16 cellular contexts compared by ENCODE assay signal in genomic region chr14:54944737-54945391, GRCh38. TPM values are rescaled to one million over a fixed set of nuclear protein-coding genes. Genes with fewer than 3 reads are reported as not detected.
DNase-seq lines count a peak whose midpoint lies in the region; ATAC-seq and TF ChIP-seq lines count a peak whose summit lies in the region.
"Had no signal": no experiment of that assay in that cellular context is flagged by ENCODE, and none has a peak within 500 bp of the region (broad histone marks: within the 10 kb centered on the region; RNA-seq: fewer than 3 reads in every experiment).

No MANE protein-coding gene starts in this region.

- POLR2A ChIA-PET in WTC11 (lab: Charles Lee), result no interaction called here

- H3K4me3 ChIP-seq in liver (ENCODE audit: low read depth in 1 of 3, low read length in 3 of 3) (no peak overlapping the region), upper lobe of right lung (no peak overlapping the region)

- ATAC-seq in WTC11 (no peak), upper lobe of right lung (no peak), GM21360 (IDR thresholded peaks at IDR 0.05; ENCODE audit: unreplicated experiment) (no peak), HG02678 (IDR thresholded peaks at IDR 0.05; ENCODE audit: unreplicated experiment) (no peak)
- ATAC-seq: HCT116 had no signal

- CTCF ChIA-PET in WTC11 (lab: Charles Lee), result interaction anchor here (0.5 kb wide), 1 partner anchor 456 kb away, joined by 3 read pairs; the partner anchor contains the start of gene GMFB

- H3K9me3 ChIP-seq in liver (ENCODE audit: control insufficient read depth in 4 of 4, low read length in 3 of 4), result no peaks in the 10 kb centered on the region
- H3K9me3 ChIP-seq in upper lobe of right lung, result no peaks in the 10 kb centered on the region
- H3K9me3 ChIP-seq: Caco-2 had no signal

- H3K27ac Mint-ChIP-seq in WTC11, result peak overlapping the region; percentile 11; the same call in 1 of the 2 replicates
- H3K27ac Mint-ChIP-seq in glutamatergic neuron (ENCODE audit: unreplicated experiment), result peak overlapping the region; percentile 2
- H3K27ac Mint-ChIP-seq: CD4-positive, alpha-beta T cell had no signal

- H3K27me3 Mint-ChIP-seq in WTC11 (ENCODE audit: low read depth), result no peaks in the 10 kb centered on the region; the same call in 1 of the 2 replicates
- H3K27me3 Mint-ChIP-seq in glutamatergic neuron (ENCODE audit: unreplicated experiment), result no peaks in the 10 kb centered on the region
- H3K27me3 Mint-ChIP-seq: CD4-positive, alpha-beta T cell had no signal

- peaks cover 0 to 8% (median 3%) of the 10 kb centered on the region in 4 donors for H3K4me1 ChIP-seq in liver (ENCODE audit: control insufficient read depth in 4 of 4, insufficient read depth in 4 of 4, low read length in 3 of 4)
- no peaks in the 10 kb centered on the region for H3K4me1 ChIP-seq in upper lobe of right lung
- H3K4me1 ChIP-seq: Caco-2 had no signal

- DNase-seq in WTC11 (ENCODE audit: low spot score), result no peak
- no peak for DNase-seq in glutamatergic neuron
- DNase-seq in renal cortical epithelial cell (ENCODE audit: low read depth), result peak; percentile 48
- no peak for DNase-seq in upper lobe of right lung
- DNase-seq in head of caudate nucleus, result no peak
- DNase-seq: ACHN; AML-193; Caco-2; CD4-positive, alpha-beta T cell; GOT3; H7 had no signal

- H3K9me3 Mint-ChIP-seq in WTC11 (peaks cover 12% of the 10 kb centered on the region), glutamatergic neuron (ENCODE audit: unreplicated experiment) (peaks cover under 1% of the 10 kb centered on the region)
- H3K9me3 Mint-ChIP-seq: CD4-positive, alpha-beta T cell had no signal

- H3K9ac ChIP-seq in liver (ENCODE audit: low read depth in 1 of 2, low read length in 2 of 2), result no peak overlapping the region

- H3K4me3 Mint-ChIP-seq in WTC11 (no peak overlapping the region), glutamatergic neuron (ENCODE audit: unreplicated experiment) (no peak overlapping the region)
- H3K4me3 Mint-ChIP-seq: CD4-positive, alpha-beta T cell had no signal

- TF ChIP-seq CTCF in WTC11 (IDR thresholded peaks at IDR 0.05) (no peak), glutamatergic neuron (IDR thresholded peaks at IDR 0.05; ENCODE audit: partially characterized antibody, unreplicated experiment) (no peak), liver (IDR thresholded peaks at IDR 0.05; ENCODE audit: low read depth, low read length, missing input control) (no peak), upper lobe of right lung (IDR thresholded peaks at IDR 0.05) (no peak)

- 56% methylated on average over 9 of the region's 9 CpGs for WGBS in liver

- H3K27me3 ChIP-seq in liver (ENCODE audit: control insufficient read depth in 4 of 4, insufficient read depth in 4 of 4, low read length in 3 of 4), result no peaks in the 10 kb centered on the region
- no peaks in the 10 kb centered on the region for H3K27me3 ChIP-seq in upper lobe of right lung

- intact Hi-C loops in upper lobe of right lung (cut with DNase I), result no loop called here
- intact Hi-C loops in head of caudate nucleus (cut with DNase I), result no loop called here

- peak in 1 of 2 donors; percentile 23 for TF ChIP-seq RAD21 in liver (IDR thresholded peaks at IDR 0.05)

- H3K36me3 Mint-ChIP-seq in WTC11 (peaks cover 60% of the 10 kb centered on the region), glutamatergic neuron (ENCODE audit: unreplicated experiment) (peaks cover 5% of the 10 kb centered on the region)

- H3K36me3 ChIP-seq in liver (ENCODE audit: control insufficient read depth in 4 of 4, insufficient read depth in 3 of 4, low read depth in 1 of 4, low read length in 3 of 4), result no peaks in the 10 kb centered on the region
- H3K36me3 ChIP-seq in upper lobe of right lung, result no peaks in the 10 kb centered on the region

- no peak overlapping the region for H3K27ac ChIP-seq in liver (ENCODE audit: low read depth in 1 of 2, low read length in 2 of 2)
- H3K27ac ChIP-seq in upper lobe of right lung, result no peak overlapping the region
- H3K27ac ChIP-seq: C4-2B had no signal

- H3K4me1 Mint-ChIP-seq in WTC11 (peaks cover 17% of the 10 kb centered on the region), glutamatergic neuron (ENCODE audit: low read depth, unreplicated experiment) (no peaks in the 10 kb centered on the region)

TF ChIP-seq in WTC11, 78 proteins besides CTCF, POLR2A, EP300 and RAD21:
- no peak for TF ChIP-seq FOXP1 (CRISPR knock-in tag; IDR thresholded peaks at IDR 0.05; ENCODE audit: borderline replicate concordance)
- TF ChIP-seq TP53 (CRISPR knock-in tag; IDR thresholded peaks at IDR 0.05), result no peak
- no peak for TF ChIP-seq HMGXB4 (CRISPR knock-in tag; IDR thresholded peaks at IDR 0.05)
- TF ChIP-seq JUN (CRISPR knock-in tag; IDR thresholded peaks at IDR 0.05), result no peak

TF ChIP-seq in liver, 16 proteins besides CTCF, POLR2A, EP300 and RAD21:
- TF ChIP-seq NR2F2 (IDR thresholded peaks at IDR 0.05), result peak; percentile 46
- TF ChIP-seq JUND (IDR thresholded peaks at IDR 0.05), result peak; percentile 24 to 25
- no peak for TF ChIP-seq FOXA1 (IDR thresholded peaks at IDR 0.05)
- peak; percentile 53 for TF ChIP-seq MAX (IDR thresholded peaks at IDR 0.05)
- TF ChIP-seq REST (IDR thresholded peaks at IDR 0.05), result no peak
- TF ChIP-seq GABPA (IDR thresholded peaks at IDR 0.05 in 1 of 2, conservative IDR thresholded peaks at IDR 0.05 in 1 of 2), result no peak
- TF ChIP-seq RXRA (IDR thresholded peaks at IDR 0.05), result peak; percentile 93 to 97
- TF ChIP-seq SP1 (IDR thresholded peaks at IDR 0.05), result peak; percentile 89
- peak; percentile 27 for TF ChIP-seq ATF3 (IDR thresholded peaks at IDR 0.05)
- no peak for TF ChIP-seq EGR1 (IDR thresholded peaks at IDR 0.05; ENCODE audit: low read depth in 2 of 2)
- peak; percentile 18 for TF ChIP-seq YY1 (IDR thresholded peaks at IDR 0.05)
- TF ChIP-seq HNF4G (IDR thresholded peaks at IDR 0.05), result peak; percentile 78
- peak; percentile 87 to 95 for TF ChIP-seq HNF4A (conservative IDR thresholded peaks at IDR 0.05)

RNA-seq across cellular contexts. Expression of gene GCH1, which starts 42.2 kb away (rescaled TPM):
- total RNA-seq in WTC11 (2021) (9.2 to 10.3 TPM (median 9.8 TPM) in 3 replicates), glutamatergic neuron (ENCODE audit: unreplicated experiment) (2.4 TPM), liver (10 to 100 TPM; 19.7 to 60.0 TPM), renal cortical epithelial cell (3.1 and 32.6 TPM in 2 replicates), upper lobe of right lung (14.3 TPM)
- polyA plus RNA-seq in liver, result 10 to 100 TPM; 26.7 to 47.3 TPM
